ENCODE assay signal across 9 cellular contexts in genomic region chr3:187063286-187064081, GRCh38.
DNase-seq lines count a peak whose midpoint lies in the region; ATAC-seq and TF ChIP-seq lines count a peak whose summit lies in the region.
"Had no signal": no experiment of that assay in that cellular context is flagged by ENCODE, and none has a peak within 500 bp of the region (broad histone marks: within the 10 kb centered on the region; RNA-seq: fewer than 3 reads in every experiment).

No MANE protein-coding gene starts in this region.

- H3K27me3 ChIP-seq in esophagus muscularis mucosa, result no peaks in the 10 kb centered on the region

- H3K9me3 ChIP-seq in SK-N-MC (ENCODE audit: low read depth, low read length) (no peaks in the 10 kb centered on the region), esophagus muscularis mucosa (no peaks in the 10 kb centered on the region)

- no peak for TF ChIP-seq POLR2A in esophagus muscularis mucosa (IDR thresholded peaks at IDR 0.05; ENCODE audit: low read depth)

- H3K36me3 ChIP-seq in SK-N-MC (ENCODE audit: insufficient read depth, low read length) (peaks cover 11% of the 10 kb centered on the region), esophagus muscularis mucosa (peaks cover 0 to 21% (median 3%) of the 10 kb centered on the region in 4 donors)

- DNase-seq in NCI-H510A treated with DMSO at 0.1 percent for 48 hours (lab: John Stamatoyannopoulos, UW), result peak; percentile 36
- no peak for DNase-seq in NCI-H510A (lab: John Stamatoyannopoulos, UW)
- no peak for DNase-seq in SK-N-MC (ENCODE audit: low read depth, low spot score)
- DNase-seq in esophagus muscularis mucosa (ENCODE audit: extremely low spot score), result peak; percentile 60

- peaks cover 0 to 16% (median 7%) of the 10 kb centered on the region in 4 donors for H3K4me1 ChIP-seq in esophagus muscularis mucosa

- H3K4me3 ChIP-seq in SK-N-MC, result peak overlapping the region; percentile 39; the same call in 1 of the 2 replicates
- no peak overlapping the region for H3K4me3 ChIP-seq in esophagus muscularis mucosa
- H3K4me3 ChIP-seq in skin epidermis, result no peak overlapping the region

- intact Hi-C loops in esophagus muscularis mucosa (cut with DNase I), result no loop called here

- ATAC-seq in HG02642 (IDR thresholded peaks at IDR 0.05; ENCODE audit: poor library complexity, unreplicated experiment), result no peak
- ATAC-seq in GM19463 (IDR thresholded peaks at IDR 0.05; ENCODE audit: unreplicated experiment), result no peak
- no peak for ATAC-seq in GM19395 (IDR thresholded peaks at IDR 0.05; ENCODE audit: unreplicated experiment)
- ATAC-seq: Panc1 had no signal

- WGBS in esophagus muscularis mucosa, result 82% methylated on average over 6 of the region's 6 CpGs

- TF ChIP-seq EP300 in esophagus muscularis mucosa (IDR thresholded peaks at IDR 0.05), result no peak

- H3K27ac ChIP-seq in SK-N-MC (peak overlapping the region; percentile 79), esophagus muscularis mucosa (replicated peaks in 1 of 4) (no peak overlapping the region), skin epidermis (peak overlapping the region in 12 of 21 experiments; percentile 0 to 71 (median 40))

- no peak for TF ChIP-seq CTCF in esophagus muscularis mucosa (IDR thresholded peaks at IDR 0.05)

- no peak overlapping the region for H3K9ac ChIP-seq in SK-N-MC (ENCODE audit: insufficient read length)

Comparison
In these comparisons a context has a peak if more than half of its experiments do, and no peak if none do; other contexts are left out.
1. DNase-seq: peak in NCI-H510A treated with DMSO at 0.1 percent for 48 hours (single experiment) and esophagus muscularis mucosa (single experiment); none in NCI-H510A (single experiment) and SK-N-MC (single experiment).
2. H3K27ac ChIP-seq: peak in SK-N-MC (single experiment) and skin epidermis (12 of 21); none in esophagus muscularis mucosa (0 of 4).